In genomic region chr1:179924268-179924667, GRCh38 we compare ENCODE assay signal across 1 cellular context.
TF ChIP-seq lines count a peak whose summit lies in the region.

No MANE protein-coding gene starts in this region.

TF ChIP-seq in WTC11, 78 proteins besides CTCF, POLR2A, EP300 and RAD21 (continued from another document):
- no peak for TF ChIP-seq USF2 (CRISPR knock-in tag; IDR thresholded peaks at IDR 0.05)
- TF ChIP-seq PREB (CRISPR knock-in tag; IDR thresholded peaks at IDR 0.05; ENCODE audit: borderline replicate concordance): no peak
- no peak for TF ChIP-seq ETV6 (CRISPR knock-in tag; IDR thresholded peaks at IDR 0.05)
- no peak for TF ChIP-seq ZNF121 (CRISPR knock-in tag; IDR thresholded peaks at IDR 0.05)
- no peak for TF ChIP-seq PRDM15 (CRISPR knock-in tag; IDR thresholded peaks at IDR 0.05)
- TF ChIP-seq ATF6 (CRISPR knock-in tag; IDR thresholded peaks at IDR 0.05): no peak
- TF ChIP-seq IRF2 (CRISPR knock-in tag; IDR thresholded peaks at IDR 0.05; ENCODE audit: borderline replicate concordance, low read depth): no peak
- no peak for TF ChIP-seq FOXJ3 (CRISPR knock-in tag; IDR thresholded peaks at IDR 0.05; ENCODE audit: borderline replicate concordance)
- no peak for TF ChIP-seq FOXK1 (CRISPR knock-in tag; IDR thresholded peaks at IDR 0.05)
